Comparison of ENCODE assay signal across 8 cellular contexts in the genomic region with DNA sequence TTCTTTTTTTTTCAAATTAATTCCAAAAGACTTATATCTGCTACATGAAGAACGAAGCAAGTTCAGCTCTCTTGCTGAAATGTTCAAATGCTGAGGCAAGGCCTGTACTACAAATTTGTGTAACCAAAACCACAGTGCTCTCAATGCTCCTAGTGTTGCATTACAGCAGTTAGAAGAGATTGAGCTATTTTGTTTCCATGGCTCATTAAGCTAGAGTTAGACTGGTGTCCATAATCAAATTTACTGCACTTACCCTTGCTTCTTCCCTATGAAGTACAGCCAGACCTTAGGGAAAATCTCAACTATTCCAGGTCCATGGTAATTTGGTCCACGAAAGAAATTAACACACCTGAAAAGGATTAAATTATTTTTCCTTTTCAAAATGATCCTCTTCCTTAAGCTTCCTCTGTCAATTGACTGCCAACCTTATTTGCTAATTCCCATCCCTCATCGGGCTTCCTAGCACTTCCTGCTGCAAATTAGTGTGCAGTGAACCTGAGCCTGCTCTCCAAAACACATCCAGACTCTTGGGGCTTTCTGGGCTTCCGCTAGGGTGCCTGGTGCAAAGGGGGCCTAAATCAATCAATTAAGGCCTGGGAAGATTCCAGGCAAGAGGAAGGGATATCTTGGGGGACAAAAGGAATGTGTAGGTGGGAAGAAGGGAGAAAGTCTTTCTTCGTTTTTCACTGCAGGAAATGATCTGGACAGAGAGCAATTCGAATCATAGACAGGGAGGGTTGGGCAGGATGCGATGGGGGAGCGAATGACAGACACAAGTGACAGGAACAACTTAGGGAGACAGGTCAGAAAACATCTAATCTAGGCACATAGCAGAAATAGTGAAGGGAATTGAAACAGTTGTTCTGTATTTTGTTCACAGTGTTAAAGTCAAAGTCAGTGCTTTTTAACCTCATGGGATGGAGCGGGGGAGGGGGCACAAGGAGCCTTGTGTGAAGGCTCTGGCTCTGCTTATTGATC.
DNase-seq lines count a peak whose midpoint lies in the region; ATAC-seq lines count a peak whose summit lies in the region.

No MANE protein-coding gene starts in this region.

- no peaks in the 10 kb centered on the region for H3K36me3 ChIP-seq in mesodermal cell (ENCODE audit: control insufficient read depth, insufficient read depth, low read length)

- CTCF ChIA-PET in activated CD4-positive, alpha-beta memory T cell treated with anti-CD3 and anti-CD28 coated beads, Interleukin-2, amount 10 ng/mL, durations not matched to agents 7 days and 5 days (lab: Charles Lee) = interaction anchor here (0.6 to 3.8 kb wide), 13 partner anchors 9 to 239 kb away, joined by 3 to 47 read pairs (median 7); no protein-coding TSS in a partner anchor

- no peak for ATAC-seq in HG02610 (IDR thresholded peaks at IDR 0.05; ENCODE audit: unreplicated experiment)

- peak; percentile 29 for DNase-seq in Caki2 (ENCODE audit: low read depth)
- peak; percentile 41 for DNase-seq in HT1080 (ENCODE audit: low read depth)
- peak; percentile 27 for DNase-seq in activated CD4-positive, alpha-beta memory T cell treated with anti-CD3 and anti-CD28 coated beads, Interleukin-2, amount 10 ng/mL, durations not matched to agents 7 days and 5 days
- no peak for DNase-seq in middle frontal gyrus (ENCODE audit: extremely low spot score, low spot score)
- no peak for DNase-seq in NAMALWA (ENCODE audit: low spot score)
- no peak for DNase-seq in COR-L47 (lab: John Stamatoyannopoulos, UW)

- H3K4me3 Mint-ChIP-seq in activated CD4-positive, alpha-beta memory T cell treated with anti-CD3 and anti-CD28 coated beads, Interleukin-2, amount 10 ng/mL, durations not matched to agents 7 days and 5 days = no peak overlapping the region

- H3K27ac Mint-ChIP-seq in activated CD4-positive, alpha-beta memory T cell treated with anti-CD3 and anti-CD28 coated beads, Interleukin-2, amount 10 ng/mL, durations not matched to agents 7 days and 5 days = no peak overlapping the region

- H3K4me1 Mint-ChIP-seq in activated CD4-positive, alpha-beta memory T cell treated with anti-CD3 and anti-CD28 coated beads, Interleukin-2, amount 10 ng/mL, durations not matched to agents 7 days and 5 days = peaks cover 11% of the 10 kb centered on the region

- H3K9me3 ChIP-seq in mesodermal cell (ENCODE audit: control insufficient read depth, low read length) = no peaks in the 10 kb centered on the region

- peaks cover 49% of the 10 kb centered on the region for H3K4me1 ChIP-seq in mesodermal cell (ENCODE audit: control insufficient read depth, insufficient read depth, low read length, poor library complexity, severe bottlenecking)

- no peak overlapping the region for H3K4me3 ChIP-seq in mesodermal cell (ENCODE audit: extremely low read depth, insufficient read depth, low read length, poor library complexity, severe bottlenecking)

- 46 to 50% methylated on average over 6 of the region's 9 CpGs for WGBS in mesodermal cell (ENCODE audit: insufficient coverage in 2 of 2), 2 experiments

- in situ Hi-C loops in Caki2 (cut with HindIII; ENCODE audit: low pct_unique_long_range_greater_than_20kb, low sequenced_read_pairs) = no loop called here

- H3K36me3 Mint-ChIP-seq in activated CD4-positive, alpha-beta memory T cell treated with anti-CD3 and anti-CD28 coated beads, Interleukin-2, amount 10 ng/mL, durations not matched to agents 7 days and 5 days (ENCODE audit: low read depth) = no peaks in the 10 kb centered on the region

- H3K9me3 Mint-ChIP-seq in activated CD4-positive, alpha-beta memory T cell treated with anti-CD3 and anti-CD28 coated beads, Interleukin-2, amount 10 ng/mL, durations not matched to agents 7 days and 5 days = peaks cover 2% of the 10 kb centered on the region

- POLR2A ChIA-PET in activated CD4-positive, alpha-beta memory T cell treated with anti-CD3 and anti-CD28 coated beads, Interleukin-2, amount 10 ng/mL, durations not matched to agents 7 days and 5 days (lab: Charles Lee) = interaction anchor here (1.0 to 3.5 kb wide), 13 partner anchors 8 to 104 kb away, joined by 3 to 92 read pairs (median 14); no protein-coding TSS in a partner anchor

- H3K27me3 Mint-ChIP-seq in activated CD4-positive, alpha-beta memory T cell treated with anti-CD3 and anti-CD28 coated beads, Interleukin-2, amount 10 ng/mL, durations not matched to agents 7 days and 5 days = no peaks in the 10 kb centered on the region

- peak overlapping the region; percentile 99 for H3K27ac ChIP-seq in mesodermal cell (ENCODE audit: low read depth, low read length, severe bottlenecking)

Comparison
In these comparisons a context has a peak if more than half of its experiments do, and no peak if none do; other contexts are left out.
1. DNase-seq: peak in Caki2 (single experiment), HT1080 (single experiment) and activated CD4-positive, alpha-beta memory T cell treated with anti-CD3 and anti-CD28 coated beads, Interleukin-2, amount 10 ng/mL, durations not matched to agents 7 days and 5 days (single experiment); none in middle frontal gyrus (single experiment), NAMALWA (single experiment) and COR-L47 (single experiment).